In genomic region chr20:43559147-43559477, GRCh38 we compare ENCODE assay signal across 1 cellular context.
A peak's percentile ranks its signal among the peaks of the same experiment; 100 is the strongest.
TF ChIP-seq lines count a peak whose summit lies in the region.

No MANE protein-coding gene starts in this region.

TF ChIP-seq in HepG2, 621 proteins besides CTCF, POLR2A, EP300 and RAD21 (continued from another document):
- 0 out of 2 replicates have a peak, but pooled peaks have one; percentile 15 for TF ChIP-seq ZXDC (CRISPR knock-in tag; IDR thresholded peaks at IDR 0.05)
- no peak for TF ChIP-seq SNRNP70 (IDR thresholded peaks at IDR 0.05; ENCODE audit: low read depth, low read length)
- peak; percentile 42; the same call in 1 of the 2 replicates for TF ChIP-seq SOX6 (IDR thresholded peaks at IDR 0.05)
- TF ChIP-seq SOX6 (CRISPR knock-in tag; IDR thresholded peaks at IDR 0.05): no peak
- TF ChIP-seq, protein P1, sequence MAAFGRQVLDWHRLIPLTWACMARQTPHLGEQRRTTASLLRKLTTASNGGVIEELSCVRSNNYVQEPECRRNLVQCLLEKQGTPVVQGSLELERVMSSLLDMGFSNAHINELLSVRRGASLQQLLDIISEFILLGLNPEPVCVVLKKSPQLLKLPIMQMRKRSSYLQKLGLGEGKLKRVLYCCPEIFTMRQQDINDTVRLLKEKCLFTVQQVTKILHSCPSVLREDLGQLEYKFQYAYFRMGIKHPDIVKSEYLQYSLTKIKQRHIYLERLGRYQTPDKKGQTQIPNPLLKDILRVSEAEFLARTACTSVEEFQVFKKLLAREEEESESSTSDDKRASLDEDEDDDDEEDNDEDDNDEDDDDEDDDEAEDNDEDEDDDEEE (CRISPR knock-in tag; IDR thresholded peaks at IDR 0.05): peak; percentile 23; the same call in 1 of the 2 replicates
- TF ChIP-seq ZFP82 (CRISPR knock-in tag; IDR thresholded peaks at IDR 0.05; ENCODE audit: borderline replicate concordance): 0 out of 2 replicates have a peak, but pooled peaks have one; percentile 2
